Comparison of ENCODE assay signal across 13 cellular contexts in genomic region chr21:42299324-42300044, GRCh38. TPM values are rescaled to one million over a fixed set of nuclear protein-coding genes. Genes with fewer than 3 reads are reported as not detected.
DNase-seq lines count a peak whose midpoint lies in the region; ATAC-seq, FAIRE-seq and TF ChIP-seq lines count a peak whose summit lies in the region.
"Had no signal": no experiment of that assay in that cellular context is flagged by ENCODE, and none has a peak within 500 bp of the region (broad histone marks: within the 10 kb centered on the region; RNA-seq: fewer than 3 reads in every experiment).

No MANE protein-coding gene starts in this region.

- DNase-seq in H54 (ENCODE audit: insufficient read length, low spot score), result peak; percentile 22
- DNase-seq in NCI-H226, result peak; percentile 54
- DNase-seq in trophoblast cell, result no peak
- no peak for DNase-seq in GM19240 (ENCODE audit: insufficient read length, low spot score)
- DNase-seq in activated gamma-delta T cell treated with Interleukin-2 at 50 U/mL for 16 hours, result no peak
- DNase-seq: activated CD4-positive, CD25-positive, alpha-beta regulatory T cell; naive B cell had no signal

- no peak overlapping the region for H3K4ac ChIP-seq in trophoblast cell (ENCODE audit: low read depth, low read length)

- no peaks in the 10 kb centered on the region for H3K4me1 ChIP-seq in trophoblast cell (ENCODE audit: control insufficient read depth in 1 of 2, insufficient read depth in 2 of 2, low read length in 2 of 2)

- no peaks in the 10 kb centered on the region for H3K79me1 ChIP-seq in trophoblast cell (ENCODE audit: low read length)

- H4K91ac ChIP-seq in trophoblast cell (ENCODE audit: low read depth, low read length), result no peak overlapping the region

- H2AFZ ChIP-seq in trophoblast cell (ENCODE audit: insufficient read depth, low read length, poor library complexity), result no peak overlapping the region

- no peaks in the 10 kb centered on the region for H3K79me2 ChIP-seq in trophoblast cell (ENCODE audit: control insufficient read depth, insufficient read depth, low read length, poor library complexity)

- no peak overlapping the region for H3K14ac ChIP-seq in trophoblast cell (ENCODE audit: low read length)

- H2AK5ac ChIP-seq in trophoblast cell (ENCODE audit: low read length), result no peak overlapping the region

- H3K4me3 ChIP-seq in trophoblast cell (ENCODE audit: low read depth, low read length), result peak overlapping the region; percentile 30
- H3K4me3 ChIP-seq: skin epidermis had no signal

- no peak for FAIRE-seq in H54 (lab: Jason Lieb, UNC)

- H3K9me3 ChIP-seq in trophoblast cell (ENCODE audit: insufficient read depth, low read depth, low read length), result peaks cover 3% of the 10 kb centered on the region

- H3K27ac ChIP-seq in cingulate gyrus (ENCODE audit: low read depth, low read length), result peak overlapping the region; percentile 29
- no peak overlapping the region for H3K27ac ChIP-seq in trophoblast cell (ENCODE audit: low read depth, low read length)
- H3K27ac ChIP-seq: epithelial cell of prostate, KMS-11, RWPE1 had no signal

- no peak for TF ChIP-seq POLR2A in H54 (IDR thresholded peaks at IDR 0.05; ENCODE audit: low read depth, low read length)

- ATAC-seq in HG03280 (IDR thresholded peaks at IDR 0.05; ENCODE audit: unreplicated experiment), result no peak

- H4K12ac ChIP-seq in trophoblast cell (ENCODE audit: low read depth, low read length), result no peak overlapping the region

- H3K9ac ChIP-seq in trophoblast cell (ENCODE audit: low read length), result no peak overlapping the region
- H3K9ac ChIP-seq: KMS-11 had no signal

- H4K8ac ChIP-seq in trophoblast cell (ENCODE audit: low read depth, low read length), result no peak overlapping the region

- no CpG with 5 or more reads among the region's 20 CpGs for WGBS in trophoblast cell (ENCODE audit: extremely low coverage, insufficient coverage, insufficient read length)

- no peak overlapping the region for H3K4me2 ChIP-seq in trophoblast cell (ENCODE audit: low read length)
- H3K4me2 ChIP-seq: KMS-11 had no signal

- H3K23ac ChIP-seq in trophoblast cell (ENCODE audit: low read length), result no peak overlapping the region

- H2BK12ac ChIP-seq in trophoblast cell (ENCODE audit: low read length), result no peak overlapping the region

- H3K18ac ChIP-seq in trophoblast cell (ENCODE audit: low read length), result no peak overlapping the region

- H3K36me3 ChIP-seq in trophoblast cell (ENCODE audit: control insufficient read depth in 1 of 2, insufficient read depth in 2 of 2, low read length in 2 of 2), result no peaks in the 10 kb centered on the region

- no peaks in the 10 kb centered on the region for H3K27me3 ChIP-seq in trophoblast cell (ENCODE audit: insufficient read depth, low read length)

- no peak overlapping the region for H2BK120ac ChIP-seq in trophoblast cell (ENCODE audit: insufficient read depth, low read length, poor library complexity)

- no peak overlapping the region for H2BK5ac ChIP-seq in trophoblast cell (ENCODE audit: low read depth, low read length, poor library complexity)

RNA-seq across cellular contexts. Expression of gene TFF3, which starts 15.7 kb away (rescaled TPM):
- polyA plus RNA-seq in trophoblast cell (2013), result 0.60 and 0.63 TPM in 2 replicates

RNA-seq across cellular contexts. Expression of gene TFF2, which starts 51.3 kb away (rescaled TPM):
- polyA plus RNA-seq in trophoblast cell (2013), result 0.07 TPM in 1 of 2 replicates, not detected in the other

Comparison
In these comparisons a context has a peak if more than half of its experiments do, and no peak if none do; other contexts are left out.
1. DNase-seq: peak in H54 (single experiment) and NCI-H226 (single experiment); none in trophoblast cell (0 of 2), GM19240 (single experiment) and activated gamma-delta T cell treated with Interleukin-2 at 50 U/mL for 16 hours (single experiment).